ENCODE assay signal across 8 cellular contexts in genomic region chr11:64250875-64251721, GRCh38. TPM values are rescaled to one million over a fixed set of nuclear protein-coding genes. Genes with fewer than 3 reads are reported as not detected.
DNase-seq lines count a peak whose midpoint lies in the region; ATAC-seq and TF ChIP-seq lines count a peak whose summit lies in the region.

TSS of gene PLCB3 (plus strand) at chr11:64251530. CDS start at chr11:64251650, 120 bp downstream.

- H3K4me1 Mint-ChIP-seq in GM23338, result peaks cover 39% of the 10 kb centered on the region

- peaks cover 13% of the 10 kb centered on the region for H3K36me3 Mint-ChIP-seq in GM23338 (ENCODE audit: low read depth)

- peaks cover 28% of the 10 kb centered on the region for H3K27me3 Mint-ChIP-seq in GM23338 (ENCODE audit: insufficient read depth, low read depth, poor library complexity)

- no peak within 1 kb of the TSS; the same call in 1 of the 2 replicates for H2AFZ ChIP-seq in GM23338

- H3K36me3 ChIP-seq in DOHH2 (ENCODE audit: control insufficient read depth, low read length), result peaks cover 14% of the 10 kb centered on the region
- no peaks in the 10 kb centered on the region for H3K36me3 ChIP-seq in GM23338 (ENCODE audit: insufficient read depth)
- H3K36me3 ChIP-seq in muscle layer of duodenum (ENCODE audit: control insufficient read depth in 1 of 2, insufficient read depth in 2 of 2, low read length in 2 of 2), result peaks cover 7 to 13% of the 10 kb centered on the region in 2 donors
- peaks cover 10% of the 10 kb centered on the region for H3K36me3 ChIP-seq in thoracic aorta

- H3K27ac ChIP-seq in DOHH2 (ENCODE audit: low read depth, low read length), result peak within 1 kb of the TSS; percentile 5; the same call in 1 of the 2 replicates
- peak within 1 kb of the TSS; percentile 96 for H3K27ac ChIP-seq in GM23338 (ENCODE audit: low read depth)
- peak within 1 kb of the TSS; percentile 63 for H3K27ac ChIP-seq in muscle layer of duodenum (ENCODE audit: low read length)
- H3K27ac ChIP-seq in thoracic aorta, result peak within 1 kb of the TSS; percentile 61 to 63

- H3K27ac Mint-ChIP-seq in GM23338, result peak within 1 kb of the TSS; percentile 94

- TF ChIP-seq POLR2A in erythroblast (IDR thresholded peaks at IDR 0.05; ENCODE audit: low read length), result peak; percentile 53

- peaks cover 5% of the 10 kb centered on the region; the same call in 1 of the 2 replicates for H4K20me1 ChIP-seq in DOHH2 (ENCODE audit: control insufficient read depth, insufficient read depth, low read depth, low read length)
- H4K20me1 ChIP-seq in GM23338 (replicated peaks; ENCODE audit: insufficient read depth), result no peaks in the 10 kb centered on the region; the same call in none of the 2 replicates

- H3F3A ChIP-seq in DOHH2 (ENCODE audit: control insufficient read depth, insufficient read depth) (peaks cover 16% of the 10 kb centered on the region), GM23338 (replicated peaks; ENCODE audit: low read depth) (peaks cover 33% of the 10 kb centered on the region)

- no peaks in the 10 kb centered on the region for H3K9me3 Mint-ChIP-seq in GM23338

- TF ChIP-seq CTCF in DOHH2 (IDR thresholded peaks at IDR 0.05; ENCODE audit: low read depth, low read length, poor library complexity, severe bottlenecking) (peak; percentile 66), GM23338 (conservative IDR thresholded peaks at IDR 0.05; ENCODE audit: low read depth in 2 of 2) (peak; percentile 52 to 68), thoracic aorta (IDR thresholded peaks at IDR 0.05) (peak; percentile 82)

- H3K4me1 ChIP-seq in DOHH2 (ENCODE audit: control insufficient read depth, low read length) (peaks cover 42% of the 10 kb centered on the region), GM23338 (ENCODE audit: insufficient read depth) (peaks cover 32% of the 10 kb centered on the region), muscle layer of duodenum (ENCODE audit: control insufficient read depth in 1 of 2, insufficient read depth in 2 of 2, low read length in 2 of 2) (peaks cover 3 to 40% of the 10 kb centered on the region in 2 donors), thoracic aorta (ENCODE audit: control insufficient read depth in 1 of 2, low read depth in 2 of 2) (peaks cover 19 to 38% of the 10 kb centered on the region in 2 donors)

- H3K4me2 ChIP-seq in DOHH2 (ENCODE audit: low read length) (peak within 1 kb of the TSS; percentile 97), GM23338 (peak within 1 kb of the TSS; percentile 100)

- DNase-seq in GM23338 (ENCODE audit: low spot score) (peak; percentile 83), NCI-H460 (ENCODE audit: extremely low read depth, low read depth) (no peak), activated T-cell treated with anti-CD3 and anti-CD28 coated beads for 1 hour (ENCODE audit: low read depth) (peak; percentile 64), erythroblast (lab: John Stamatoyannopoulos, UW) (peak; percentile 72 to 85), thoracic aorta (ENCODE audit: low spot score) (no peak)

- peak within 1 kb of the TSS; percentile 92 for H3K4me3 Mint-ChIP-seq in GM23338

- H3K27me3 ChIP-seq in DOHH2 (ENCODE audit: control insufficient read depth, low read length), result no peaks in the 10 kb centered on the region
- no peaks in the 10 kb centered on the region for H3K27me3 ChIP-seq in GM23338 (ENCODE audit: insufficient read depth)
- no peaks in the 10 kb centered on the region for H3K27me3 ChIP-seq in muscle layer of duodenum (ENCODE audit: low read depth, low read length)
- no peaks in the 10 kb centered on the region for H3K27me3 ChIP-seq in thoracic aorta (replicated peaks; ENCODE audit: insufficient read depth)

- H3K79me2 ChIP-seq in DOHH2 (ENCODE audit: control insufficient read depth, low read length) (peaks cover 18% of the 10 kb centered on the region), GM23338 (replicated peaks; ENCODE audit: insufficient read depth) (peaks cover 21% of the 10 kb centered on the region)

- H3K9me3 ChIP-seq in DOHH2 (ENCODE audit: control insufficient read depth, insufficient read depth, low read length) (no peaks in the 10 kb centered on the region), muscle layer of duodenum (ENCODE audit: control insufficient read depth in 1 of 2, low read length in 2 of 2) (no peaks in the 10 kb centered on the region), thoracic aorta (no peaks in the 10 kb centered on the region)

- H3K9me2 ChIP-seq in DOHH2 (replicated peaks; ENCODE audit: control insufficient read depth, low read length) (no peaks in the 10 kb centered on the region), GM23338 (ENCODE audit: insufficient read depth) (no peaks in the 10 kb centered on the region)

- ATAC-seq in GM23338 (peak; percentile 11), thoracic aorta (ENCODE audit: insufficient number of reproducible peaks, low FRiP score, low read depth) (peak; percentile 14), HG03095 (IDR thresholded peaks at IDR 0.05; ENCODE audit: unreplicated experiment) (no peak)

- H3K4me3 ChIP-seq in DOHH2 (ENCODE audit: low read length), result peak within 1 kb of the TSS; percentile 95
- H3K4me3 ChIP-seq in GM23338, result peak within 1 kb of the TSS; percentile 100
- peak within 1 kb of the TSS; percentile 67 to 79 for H3K4me3 ChIP-seq in muscle layer of duodenum (ENCODE audit: low read depth in 1 of 2, low read length in 2 of 2)
- peak within 1 kb of the TSS; percentile 82 for H3K4me3 ChIP-seq in thoracic aorta

TF ChIP-seq in GM23338, 12 proteins besides CTCF, POLR2A, EP300 and RAD21 (continues in another document):
- TF ChIP-seq POLR2AphosphoS5 (IDR thresholded peaks at IDR 0.05; ENCODE audit: low read depth) (no peak; the same call in 1 of the 2 replicates), ZNF331 (CRISPR knock-in tag; IDR thresholded peaks at IDR 0.05; ENCODE audit: low read depth) (no peak), ZNF462 (CRISPR knock-in tag; IDR thresholded peaks at IDR 0.05) (no peak), EZH2phosphoT487 (IDR thresholded peaks at IDR 0.05; ENCODE audit: unreplicated experiment) (no peak), JUNB (IDR thresholded peaks at IDR 0.05; ENCODE audit: unreplicated experiment) (no peak)

RNA-seq across cellular contexts. Expression of gene PLCB3, which starts in this region (rescaled TPM):
- 89.8 and 103 TPM in 2 replicates for total RNA-seq in GM23338 (2014; rRNA removed; shearing (Covaris generic))
- polyA plus RNA-seq in GM23338 (2016; fragmentation: Nextera tagmentation; extraction: Ambion mirVana), result 28.1 and 30.9 TPM in 2 replicates
- total RNA-seq in NCI-H460 (2014; rRNA removed; shearing (Covaris generic)), result 15.4 and 16.2 TPM in 2 replicates
- 44.4 and 48.1 TPM in 2 replicates for polyA plus RNA-seq in NCI-H460 (2014; cell fraction: nucleus; rRNA removed)
- 10 to 100 TPM; 31.5 to 39.7 TPM for total RNA-seq in thoracic aorta

Comparison
In these comparisons a context has a peak if more than half of its experiments do, and no peak if none do; other contexts are left out.
1. H3K27ac ChIP-seq: peak in every context shown above with its lines; median percentile 96 in GM23338; 63 in muscle layer of duodenum; 62 in thoracic aorta; 5 in DOHH2.
2. DNase-seq: peak in GM23338 (single experiment), activated T-cell treated with anti-CD3 and anti-CD28 coated beads for 1 hour (single experiment) and erythroblast (2 of 2); none in NCI-H460 (single experiment) and thoracic aorta (single experiment).
3. Peak in every context shown above with its lines, with median percentiles within 50 percentile points of each other: H3K4me3 ChIP-seq and CTCF ChIP-seq.